Comparison of ENCODE assay signal across 17 cellular contexts in the genomic region with DNA sequence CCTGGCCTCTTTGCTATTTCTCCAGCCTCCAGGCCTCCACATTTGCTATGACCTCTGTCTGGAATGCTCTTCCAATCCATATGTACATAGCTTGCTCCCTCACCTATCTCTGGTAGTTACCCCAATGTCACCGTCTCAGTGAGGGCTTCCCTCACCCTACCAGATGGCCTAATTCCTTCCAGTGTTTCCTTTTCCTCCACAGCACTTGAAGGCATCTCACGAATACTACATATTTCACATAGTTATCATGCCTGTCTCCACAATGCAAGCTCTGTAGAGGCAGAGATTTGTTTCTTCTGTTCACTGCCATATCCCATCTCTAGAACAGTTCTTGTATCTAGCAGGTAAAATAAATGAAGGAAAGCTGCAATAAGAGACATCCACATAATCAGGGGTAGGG. TPM values are rescaled to one million over a fixed set of nuclear protein-coding genes. Genes with fewer than 3 reads are reported as not detected.
DNase-seq lines count a peak whose midpoint lies in the region; ATAC-seq, FAIRE-seq and TF ChIP-seq lines count a peak whose summit lies in the region.
"Had no signal": no experiment of that assay in that cellular context is flagged by ENCODE, and none has a peak within 500 bp of the region (broad histone marks: within the 10 kb centered on the region; RNA-seq: fewer than 3 reads in every experiment).

No MANE protein-coding gene starts in this region.

- no peaks in the 10 kb centered on the region for H3K79me2 ChIP-seq in HepG2 (ENCODE audit: insufficient read depth, low read length)

- BruUV-seq in HepG2 (replicated peaks; lab: Mats Ljungman, UMichigan) = no TSS peak

- H3K27ac Mint-ChIP-seq in naive thymus-derived CD4-positive, alpha-beta T cell = peak overlapping the region in 8 of 9 donors; percentile 7 to 92 (median 83)

- 5% methylated on average over 2 of the region's 2 CpGs for WGBS in HepG2 (ENCODE audit: low lambda C conversion rate)

- peaks cover 0 to 3% (median 0%) of the 10 kb centered on the region in 5 donors for H3K36me3 Mint-ChIP-seq in naive thymus-derived CD4-positive, alpha-beta T cell

- TF ChIP-seq CTCF in fibroblast of pulmonary artery (IDR thresholded peaks at IDR 0.05; ENCODE audit: low read length, missing control alignments) (no peak), HepG2 (CRISPR knock-in tag; IDR thresholded peaks at IDR 0.05) (no peak)

- H3K27me3 ChIP-seq in naive thymus-derived CD4-positive, alpha-beta T cell (ENCODE audit: control insufficient read depth in 2 of 2, insufficient read depth in 2 of 2, low read length in 2 of 2) = no peaks in the 10 kb centered on the region
- peaks cover 0 to 9% of the 10 kb centered on the region in 2 experiments; a peak in 2 of 5 replicates for H3K27me3 ChIP-seq in HepG2 (ENCODE audit: control insufficient read depth in 1 of 2, insufficient read depth in 2 of 2, low read length in 2 of 2)
- H3K27me3 ChIP-seq: BLaER1 treated with 17β-estradiol and CSF1 and Interleukin-3, amounts not matched to agents 10 nM and 100 nM; sigmoid colon had no signal

- peaks cover 0 to 6% (median 0%) of the 10 kb centered on the region in 5 donors for H3K27me3 Mint-ChIP-seq in naive thymus-derived CD4-positive, alpha-beta T cell
- H3K27me3 Mint-ChIP-seq: activated CD8-positive, alpha-beta T cell treated with anti-CD3 and anti-CD28 coated beads for 36 hours had no signal

- POLR2A ChIA-PET in naive thymus-derived CD4-positive, alpha-beta T cell (lab: Charles Lee) = interaction anchor here (0.7 to 1.7 kb wide), 5 partner anchors 8 to 20 kb away, joined by 3 to 5 read pairs (median 4); a partner anchor contains a TSS
- POLR2A ChIA-PET in HepG2 (lab: Yijun Ruan, JAX) = no interaction called here

- TF ChIP-seq RAD21 in HepG2 (CRISPR knock-in tag; IDR thresholded peaks at IDR 0.05) = no peak

- H3K4me3 Mint-ChIP-seq in naive thymus-derived CD4-positive, alpha-beta T cell = peak overlapping the region in 4 of 10 donors; percentile 22 to 75 (median 36)
- H3K4me3 Mint-ChIP-seq: activated CD8-positive, alpha-beta T cell treated with anti-CD3 and anti-CD28 coated beads for 36 hours had no signal

- TF ChIP-seq EP300 in HepG2 (IDR thresholded peaks at IDR 0.05; ENCODE audit: low read depth in 2 of 2, low read length in 2 of 2) = no peak
- TF ChIP-seq EP300 in HepG2 (CRISPR knock-in tag; IDR thresholded peaks at IDR 0.05; ENCODE audit: borderline replicate concordance) = no peak

- CTCF ChIA-PET in naive thymus-derived CD4-positive, alpha-beta T cell (lab: Charles Lee) = no interaction called here
- CTCF ChIA-PET in HepG2 (lab: Yijun Ruan, JAX; ENCODE audit: low intra/inter-chr PET ratio, low total read pairs) = no interaction called here

- DNase-seq in EH (ENCODE audit: low read depth) (peak; percentile 80), SK-MEL-5 (ENCODE audit: low read depth, low spot score) (peak; percentile 45), fibroblast of pulmonary artery (ENCODE audit: low read depth) (peak; percentile 46), midbrain (lab: John Stamatoyannopoulos, UW) (no peak), GF-D8 (lab: John Stamatoyannopoulos, UW) (no peak), HepG2 (ENCODE audit: low spot score) (no peak)
- DNase-seq in naive thymus-derived CD4-positive, alpha-beta T cell = no peak
- DNase-seq in effector CD8-positive, alpha-beta T cell (lab: John Stamatoyannopoulos, UW) = no peak
- DNase-seq: activated CD8-positive, alpha-beta T cell treated with anti-CD3 and anti-CD28 coated beads for 36 hours; anterior cingulate cortex; sigmoid colon; stimulated activated CD4-positive, alpha-beta T cell treated with anti-CD3 and anti-CD28 coated beads, Interleukin-4, amount 100 ng/mL, for 1 hour; stimulated activated CD8-positive, alpha-beta memory T cell treated with anti-CD3 and anti-CD28 coated beads, Interleukin-4, amount 100 ng/mL, for 48 hours had no signal

- no peak for FAIRE-seq in HepG2 (lab: Jason Lieb, UNC)

- peaks cover 0 to 36% of the 10 kb centered on the region in 2 donors for H3K4me1 ChIP-seq in naive thymus-derived CD4-positive, alpha-beta T cell (ENCODE audit: control insufficient read depth in 2 of 2, insufficient read depth in 2 of 2, low read length in 2 of 2)
- H3K4me1 ChIP-seq in HepG2 (ENCODE audit: insufficient read depth, low read length) = no peaks in the 10 kb centered on the region

- in situ Hi-C loops in SK-MEL-5 (cut with HindIII; ENCODE audit: low pct_unique_long_range_greater_than_20kb, low sequenced_read_pairs) = no loop called here
- in situ Hi-C loops in HepG2 (cut with HindIII; ENCODE audit: extremely low pct_ligation_motif_present, low pct_unique_long_range_greater_than_20kb) = no loop called here

- H3K9me3 ChIP-seq in naive thymus-derived CD4-positive, alpha-beta T cell (ENCODE audit: control insufficient read depth in 2 of 3, low read length in 3 of 3) = no peaks in the 10 kb centered on the region
- H3K9me3 ChIP-seq in HepG2 (ENCODE audit: low read length) = no peaks in the 10 kb centered on the region
- H3K9me3 ChIP-seq: sigmoid colon, thoracic aorta had no signal

- peaks cover 0 to 8% (median 0%) of the 10 kb centered on the region in 11 donors for H3K9me3 Mint-ChIP-seq in naive thymus-derived CD4-positive, alpha-beta T cell
- H3K9me3 Mint-ChIP-seq: activated CD8-positive, alpha-beta T cell treated with anti-CD3 and anti-CD28 coated beads for 36 hours had no signal

- intact Hi-C loops in naive thymus-derived CD4-positive, alpha-beta T cell (cut with micrococcal nuclease) = no loop called here
- intact Hi-C loops in HepG2 (cut with micrococcal nuclease; ENCODE audit: unreplicated experiment) = no loop called here

- H3K4me3 ChIP-seq in fibroblast of pulmonary artery (replicated peaks; ENCODE audit: low read depth, low read length) = no peak overlapping the region
- no peak overlapping the region for H3K4me3 ChIP-seq in naive thymus-derived CD4-positive, alpha-beta T cell (ENCODE audit: low read length)
- no peak overlapping the region for H3K4me3 ChIP-seq in HepG2 (replicated peaks in 1 of 3; ENCODE audit: insufficient read depth in 1 of 3, low read depth in 2 of 3, low read length in 3 of 3)
- H3K4me3 ChIP-seq: BLaER1 treated with 17β-estradiol and CSF1 and Interleukin-3, amounts not matched to agents 10 nM and 100 nM; lung; sigmoid colon; thoracic aorta had no signal

- H3K4me2 ChIP-seq in HepG2 (ENCODE audit: low read depth, low read length) = no peak overlapping the region
- H3K4me2 ChIP-seq: BLaER1 treated with 17β-estradiol and CSF1 and Interleukin-3, amounts not matched to agents 10 nM and 100 nM had no signal

- H3K9ac ChIP-seq in HepG2 (ENCODE audit: insufficient read depth, low read depth, low read length) = no peak overlapping the region
- H3K9ac ChIP-seq: BLaER1 treated with 17β-estradiol and CSF1 and Interleukin-3, amounts not matched to agents 10 nM and 100 nM had no signal

- TF ChIP-seq POLR2A in HepG2 (IDR thresholded peaks at IDR 0.05; ENCODE audit: insufficient read depth in 1 of 2, low read depth in 2 of 2, low read length in 2 of 2) = no peak

- no peaks in the 10 kb centered on the region for H4K20me1 ChIP-seq in HepG2 (ENCODE audit: insufficient read depth, low read length)
- H4K20me1 ChIP-seq: BLaER1 treated with 17β-estradiol and CSF1 and Interleukin-3, amounts not matched to agents 10 nM and 100 nM had no signal

- no peaks in the 10 kb centered on the region for H3K36me3 ChIP-seq in naive thymus-derived CD4-positive, alpha-beta T cell (ENCODE audit: control insufficient read depth in 2 of 3, insufficient read depth in 3 of 3, low read length in 3 of 3)
- H3K36me3 ChIP-seq in HepG2 (replicated peaks in 1 of 2; ENCODE audit: control insufficient read depth in 1 of 2, insufficient read depth in 2 of 2, low read length in 2 of 2) = no peaks in the 10 kb centered on the region
- H3K36me3 ChIP-seq: BLaER1 treated with 17β-estradiol and CSF1 and Interleukin-3, amounts not matched to agents 10 nM and 100 nM; sigmoid colon; thoracic aorta had no signal

- no peak overlapping the region for H3K27ac ChIP-seq in naive thymus-derived CD4-positive, alpha-beta T cell (ENCODE audit: low read depth, low read length)
- no peak overlapping the region for H3K27ac ChIP-seq in HepG2 (ENCODE audit: extremely low read length, insufficient read depth, low read length)
- H3K27ac ChIP-seq: BLaER1 treated with 17β-estradiol and CSF1 and Interleukin-3, amounts not matched to agents 10 nM and 100 nM; sigmoid colon; thoracic aorta had no signal

- no peak overlapping the region for H2AFZ ChIP-seq in HepG2 (ENCODE audit: low read length)

- H3K4me1 Mint-ChIP-seq in naive thymus-derived CD4-positive, alpha-beta T cell = peaks cover 8 to 55% (median 49%) of the 10 kb centered on the region in 7 donors

- ATAC-seq in naive thymus-derived CD4-positive, alpha-beta T cell = no peak
- ATAC-seq in HepG2 = no peak
- ATAC-seq: Panc1 had no signal

RNA-seq across cellular contexts. Expression of a gene that starts 21.3 kb away (rescaled TPM):
- 982 and 1,069 TPM in 2 replicates for total RNA-seq in SK-MEL-5 (2014; rRNA removed; shearing (Covaris generic))
- 962 and 1,044 TPM in 2 replicates for polyA plus RNA-seq in SK-MEL-5 (2015; cell fraction: cytosol; rRNA removed)
- 1,147 and 1,501 TPM in 2 replicates for polyA plus RNA-seq in SK-MEL-5 (2015; cell fraction: nucleus; rRNA removed)
- total RNA-seq in naive thymus-derived CD4-positive, alpha-beta T cell = 100 to 1,000 TPM; 226 to 461 (median 436) TPM
- polyA plus RNA-seq in naive thymus-derived CD4-positive, alpha-beta T cell = 100 to 1,000 TPM; 184 to 230 TPM
- 496 and 954 TPM in 2 replicates for total RNA-seq in HepG2 (2016; rRNA removed; fragmentation: Illumina TruSeq; extraction: Trizol)
- total RNA-seq in HepG2 (2016; cell fraction: cytosol; rRNA removed; fragmentation: Illumina TruSeq; extraction: Trizol; ENCODE audit: low read depth) = 47.0 and 69.8 TPM in 2 replicates
- total RNA-seq in HepG2 (2016; cell fraction: insoluble cytoplasmic fraction; rRNA removed; fragmentation: Illumina TruSeq; extraction: Trizol) = 468 and 962 TPM in 2 replicates
- 69.5 and 84.4 TPM in 2 replicates for total RNA-seq in HepG2 (2016; cell fraction: membrane; rRNA removed; fragmentation: Illumina TruSeq; extraction: Trizol)
- total RNA-seq in HepG2 (2016; cell fraction: nucleus; rRNA removed; fragmentation: Illumina TruSeq; extraction: Trizol) = 1,047 and 1,178 TPM in 2 replicates
- 621 and 800 TPM in 2 replicates for polyA plus RNA-seq in HepG2 (2011; rRNA removed)
- polyA plus RNA-seq in HepG2 (2011; cell fraction: cytosol; rRNA removed) = 280 and 440 TPM in 2 replicates
- 376 and 536 TPM in 2 replicates for polyA plus RNA-seq in HepG2 (2011; cell fraction: nucleus; rRNA removed)
- polyA plus RNA-seq in HepG2 (2012) = 1,055 and 1,205 TPM in 2 replicates
- polyA plus RNA-seq in HepG2 (2016; cell fraction: cytosol; fragmentation: Illumina TruSeq; extraction: Trizol; ENCODE audit: low read depth) = 44.1 and 50.8 TPM in 2 replicates
- 498 and 522 TPM in 2 replicates for polyA plus RNA-seq in HepG2 (2016; cell fraction: insoluble cytoplasmic fraction; fragmentation: Illumina TruSeq; extraction: Trizol; ENCODE audit: low read depth)
- polyA plus RNA-seq in HepG2 (2016; cell fraction: membrane; fragmentation: Illumina TruSeq; extraction: Trizol; ENCODE audit: low read depth) = 50.1 and 59.6 TPM in 2 replicates
- 1,450 and 1,620 TPM in 2 replicates for polyA plus RNA-seq in HepG2 (2016; cell fraction: nucleus; fragmentation: Illumina TruSeq; extraction: Trizol; ENCODE audit: insufficient read depth, low read depth)
- polyA minus RNA-seq in HepG2 (2011; rRNA and poly(A)+ RNA removed; ENCODE audit: low replicate concordance) = 80.4 and 149 TPM in 2 replicates
- polyA minus RNA-seq in HepG2 (2011; cell fraction: cytosol; rRNA and poly(A)+ RNA removed) = 307 and 357 TPM in 2 replicates
- polyA minus RNA-seq in HepG2 (2011; cell fraction: nucleus; rRNA and poly(A)+ RNA removed) = 422 and 476 TPM in 2 replicates

RNA-seq across cellular contexts. Expression of a gene that starts 56.8 kb away (rescaled TPM):
- 28.5 and 29.0 TPM in 2 replicates for total RNA-seq in SK-MEL-5 (2014; rRNA removed; shearing (Covaris generic))
- polyA plus RNA-seq in SK-MEL-5 (2015; cell fraction: cytosol; rRNA removed) = 18.4 and 23.8 TPM in 2 replicates
- polyA plus RNA-seq in SK-MEL-5 (2015; cell fraction: nucleus; rRNA removed) = 51.8 and 67.4 TPM in 2 replicates
- 10 to 100 TPM; 21.5 to 43.0 (median 35.5) TPM for total RNA-seq in naive thymus-derived CD4-positive, alpha-beta T cell
- polyA plus RNA-seq in naive thymus-derived CD4-positive, alpha-beta T cell = 10 to 100 TPM; 15.4 to 17.2 TPM
- 19.5 and 24.0 TPM in 2 replicates for total RNA-seq in HepG2 (2016; rRNA removed; fragmentation: Illumina TruSeq; extraction: Trizol)
- 11.8 and 12.8 TPM in 2 replicates for total RNA-seq in HepG2 (2016; cell fraction: cytosol; rRNA removed; fragmentation: Illumina TruSeq; extraction: Trizol; ENCODE audit: low read depth)
- total RNA-seq in HepG2 (2016; cell fraction: insoluble cytoplasmic fraction; rRNA removed; fragmentation: Illumina TruSeq; extraction: Trizol) = 20.9 and 24.6 TPM in 2 replicates
- 7.4 TPM in 2 replicates for total RNA-seq in HepG2 (2016; cell fraction: membrane; rRNA removed; fragmentation: Illumina TruSeq; extraction: Trizol)
- total RNA-seq in HepG2 (2016; cell fraction: nucleus; rRNA removed; fragmentation: Illumina TruSeq; extraction: Trizol) = 25.3 and 26.6 TPM in 2 replicates
- polyA plus RNA-seq in HepG2 (2011; rRNA removed) = 12.7 and 14.2 TPM in 2 replicates
- 4.6 and 6.2 TPM in 2 replicates for polyA plus RNA-seq in HepG2 (2011; cell fraction: cytosol; rRNA removed)
- polyA plus RNA-seq in HepG2 (2011; cell fraction: nucleus; rRNA removed) = 15.3 and 21.4 TPM in 2 replicates
- 14.2 and 14.6 TPM in 2 replicates for polyA plus RNA-seq in HepG2 (2012)
- 0.63 and 0.67 TPM in 2 replicates for polyA plus RNA-seq in HepG2 (2016; cell fraction: cytosol; fragmentation: Illumina TruSeq; extraction: Trizol; ENCODE audit: low read depth)
- 22.2 and 22.3 TPM in 2 replicates for polyA plus RNA-seq in HepG2 (2016; cell fraction: insoluble cytoplasmic fraction; fragmentation: Illumina TruSeq; extraction: Trizol; ENCODE audit: low read depth)
- 2.8 and 3.2 TPM in 2 replicates for polyA plus RNA-seq in HepG2 (2016; cell fraction: membrane; fragmentation: Illumina TruSeq; extraction: Trizol; ENCODE audit: low read depth)
- 35.4 and 37.9 TPM in 2 replicates for polyA plus RNA-seq in HepG2 (2016; cell fraction: nucleus; fragmentation: Illumina TruSeq; extraction: Trizol; ENCODE audit: insufficient read depth, low read depth)
- 4.8 and 13.4 TPM in 2 replicates for polyA minus RNA-seq in HepG2 (2011; rRNA and poly(A)+ RNA removed; ENCODE audit: low replicate concordance)
- polyA minus RNA-seq in HepG2 (2011; cell fraction: cytosol; rRNA and poly(A)+ RNA removed) = 7.5 and 7.9 TPM in 2 replicates
- polyA minus RNA-seq in HepG2 (2011; cell fraction: nucleus; rRNA and poly(A)+ RNA removed) = 37.8 and 39.1 TPM in 2 replicates

Comparison
In these comparisons a context has a peak if more than half of its experiments do, and no peak if none do; other contexts are left out.
1. DNase-seq: peak in EH (single experiment), SK-MEL-5 (single experiment) and fibroblast of pulmonary artery (single experiment); none in naive thymus-derived CD4-positive, alpha-beta T cell (0 of 9), midbrain (single experiment), effector CD8-positive, alpha-beta T cell (single experiment), GF-D8 (single experiment) and HepG2 (single experiment).